In genomic region chr3:10702961-10703740, GRCh38 we compare ENCODE assay signal across 1 cellular context.
TF ChIP-seq lines count a peak whose summit lies in the region.

No MANE protein-coding gene starts in this region.

TF ChIP-seq in GM12878, 131 proteins besides CTCF, POLR2A, EP300 and RAD21 (continued from another document):
- TF ChIP-seq ELK1 (IDR thresholded peaks at IDR 0.05; ENCODE audit: low read depth, low read length) (no peak), E2F8 (IDR thresholded peaks at IDR 0.05; ENCODE audit: low read depth, partially characterized antibody) (no peak), PKNOX1 (IDR thresholded peaks at IDR 0.05) (no peak), SREBF2 (IDR thresholded peaks at IDR 0.05; ENCODE audit: low read length) (no peak), NR2C1 (IDR thresholded peaks at IDR 0.05) (no peak), POLR2AphosphoS5 (IDR thresholded peaks at IDR 0.05; ENCODE audit: low read length) (no peak), SMAD5 (IDR thresholded peaks at IDR 0.05; ENCODE audit: low read depth) (no peak), CBX3 (IDR thresholded peaks at IDR 0.05; ENCODE audit: borderline replicate concordance, low read depth) (no peak), HSF1 (IDR thresholded peaks at IDR 0.05; ENCODE audit: low read depth, low read length) (no peak), ZNF274 (IDR thresholded peaks at IDR 0.05; ENCODE audit: insufficient read depth, insufficient read length) (no peak), SUPT20H (IDR thresholded peaks at IDR 0.05; ENCODE audit: borderline replicate concordance, control insufficient read depth, low read depth, low read length) (no peak), ZNF24 (IDR thresholded peaks at IDR 0.05) (no peak), GATAD2B (conservative IDR thresholded peaks at IDR 0.05; ENCODE audit: low read depth) (no peak), PAX8 (IDR thresholded peaks at IDR 0.05) (no peak), ZBTB40 (IDR thresholded peaks at IDR 0.05; ENCODE audit: borderline replicate concordance) (no peak), NFYA (IDR thresholded peaks at IDR 0.05; ENCODE audit: borderline replicate concordance, low read depth, low read length) (no peak), IRF4 (IDR thresholded peaks at IDR 0.05; ENCODE audit: low read depth, low read length) (no peak)
